ENCODE assay signal across 12 cellular contexts in genomic region chr1:180310095-180310494, GRCh38.
DNase-seq lines count a peak whose midpoint lies in the region; ATAC-seq, FAIRE-seq and TF ChIP-seq lines count a peak whose summit lies in the region.
"Had no signal": no experiment of that assay in that cellular context is flagged by ENCODE, and none has a peak within 500 bp of the region (broad histone marks: within the 10 kb centered on the region; RNA-seq: fewer than 3 reads in every experiment).

No MANE protein-coding gene starts in this region.

- H3K27me3 ChIP-seq in MG63: no peaks in the 10 kb centered on the region
- no peaks in the 10 kb centered on the region for H3K27me3 ChIP-seq in GM12878 (replicated peaks in 1 of 2; ENCODE audit: control insufficient read depth in 2 of 2, insufficient read depth in 2 of 2, low read length in 1 of 2)
- no peaks in the 10 kb centered on the region for H3K27me3 ChIP-seq in heart right ventricle
- H3K27me3 ChIP-seq: upper lobe of right lung had no signal

- H3K36me3 ChIP-seq in MG63 (peaks cover 9% of the 10 kb centered on the region), GM12878 (ENCODE audit: control insufficient read depth in 2 of 2, insufficient read depth in 2 of 2, low read length in 1 of 2) (no peaks in the 10 kb centered on the region; a peak in 1 of 4 replicates), heart right ventricle (peaks cover 0 to 9% (median 0%) of the 10 kb centered on the region in 9 donors)
- H3K36me3 ChIP-seq: upper lobe of right lung had no signal

- H3K4me1 Mint-ChIP-seq in activated naive CD8-positive, alpha-beta T cell treated with anti-CD3 and anti-CD28 coated beads for 36 hours: peaks cover 1% of the 10 kb centered on the region
- H3K4me1 Mint-ChIP-seq: activated naive CD4-positive, alpha-beta T cell treated with anti-CD3 and anti-CD28 coated beads, Interleukin-2, amount 10 ng/mL, durations not matched to agents 7 days and 5 days; immature natural killer cell had no signal

- no TSS peak for BruUV-seq in GM12878 (replicated peaks; lab: Mats Ljungman, UMichigan)

- H2AFZ ChIP-seq in GM12878 (ENCODE audit: control insufficient read depth, low read depth, low read length): no peak overlapping the region

- H3K4me3 ChIP-seq in AG10803 (ENCODE audit: low read length) (no peak overlapping the region), MG63 (no peak overlapping the region), GM12878 (no peak overlapping the region), heart right ventricle (no peak overlapping the region)
- H3K4me3 ChIP-seq: upper lobe of right lung had no signal

- POLR2A ChIA-PET in GM12878 (lab: Charles Lee): interaction anchor here (0.6 kb wide), 1 partner anchor 815 kb away, joined by 3 read pairs; no protein-coding TSS in a partner anchor

- TF ChIP-seq EP300 in GM12878 (IDR thresholded peaks at IDR 0.05; ENCODE audit: borderline replicate concordance in 1 of 2, control insufficient read depth in 1 of 2, low read depth in 2 of 2, low read length in 2 of 2): no peak

- H3K4me3 Mint-ChIP-seq in activated naive CD8-positive, alpha-beta T cell treated with anti-CD3 and anti-CD28 coated beads for 36 hours: no peak overlapping the region
- H3K4me3 Mint-ChIP-seq: activated naive CD4-positive, alpha-beta T cell treated with anti-CD3 and anti-CD28 coated beads, Interleukin-2, amount 10 ng/mL, durations not matched to agents 7 days and 5 days; immature natural killer cell had no signal

- no peak overlapping the region for H3K9ac ChIP-seq in GM12878 (ENCODE audit: control insufficient read depth, insufficient read depth, low read length)

- ATAC-seq in GM12878 (no peak), heart right ventricle (no peak)
- ATAC-seq: upper lobe of right lung had no signal

- no peak for TF ChIP-seq RAD21 in GM12878 (IDR thresholded peaks at IDR 0.05; ENCODE audit: insufficient read depth, low read depth, low read length)

- H3K27ac ChIP-seq in GM12878 (ENCODE audit: control insufficient read depth, insufficient read depth): no peak overlapping the region
- no peak overlapping the region for H3K27ac ChIP-seq in heart right ventricle
- H3K27ac ChIP-seq: upper lobe of right lung had no signal

- TF ChIP-seq CTCF in AG10803 (conservative IDR thresholded peaks at IDR 0.05; ENCODE audit: low read length) (no peak), GM12878 (IDR thresholded peaks at IDR 0.05 in 2 of 3, conservative IDR thresholded peaks at IDR 0.05 in 1 of 3; ENCODE audit: control insufficient read depth in 2 of 3, extremely low read depth in 1 of 3, insufficient read depth in 1 of 3, low read depth in 3 of 3, low read length in 3 of 3) (no peak), heart right ventricle (IDR thresholded peaks at IDR 0.05) (no peak)

- FAIRE-seq in GM12878 (lab: Jason Lieb, UNC): no peak

- no peak overlapping the region for H3K27ac Mint-ChIP-seq in activated naive CD8-positive, alpha-beta T cell treated with anti-CD3 and anti-CD28 coated beads for 36 hours
- H3K27ac Mint-ChIP-seq: activated naive CD4-positive, alpha-beta T cell treated with anti-CD3 and anti-CD28 coated beads, Interleukin-2, amount 10 ng/mL, durations not matched to agents 7 days and 5 days; immature natural killer cell had no signal

- CTCF ChIA-PET in GM12878 (lab: Yijun Ruan, JAX): interaction anchor here (2.1 kb wide), 1 partner anchor 57 kb away, joined by 6 read pairs; no protein-coding TSS in a partner anchor

- intact Hi-C loops in GM12878 (cut with micrococcal nuclease; ENCODE audit: unreplicated experiment): no loop called here
- intact Hi-C loops in heart right ventricle (cut with DNase I): no loop called here

- H3K9me3 ChIP-seq in MG63 (peaks cover 3% of the 10 kb centered on the region; the same call in 1 of the 2 replicates), GM12878 (replicated peaks; ENCODE audit: control insufficient read depth, insufficient read depth, low read length) (no peaks in the 10 kb centered on the region; the same call in 2 of the 3 replicates), heart right ventricle (peaks cover 0 to 13% (median 0%) of the 10 kb centered on the region in 11 donors)
- H3K9me3 ChIP-seq: upper lobe of right lung had no signal

- H3K27me3 Mint-ChIP-seq in activated naive CD8-positive, alpha-beta T cell treated with anti-CD3 and anti-CD28 coated beads for 36 hours: no peaks in the 10 kb centered on the region
- H3K27me3 Mint-ChIP-seq: activated naive CD4-positive, alpha-beta T cell treated with anti-CD3 and anti-CD28 coated beads, Interleukin-2, amount 10 ng/mL, durations not matched to agents 7 days and 5 days had no signal

- SMC1A ChIA-PET in GM12878 (lab: Charles Lee; ENCODE audit: uncharacterized antibody, unreplicated experiment): interaction anchor here (0.6 to 1.7 kb wide), 2 partner anchors 17 to 151 kb away, joined by 3 read pairs; no protein-coding TSS in a partner anchor

- RAD21 ChIA-PET in GM12878 (lab: Charles Lee; ENCODE audit: unreplicated experiment): no interaction called here

- H3K9me3 Mint-ChIP-seq in activated naive CD8-positive, alpha-beta T cell treated with anti-CD3 and anti-CD28 coated beads for 36 hours: peaks cover 10% of the 10 kb centered on the region

- H3K36me3 Mint-ChIP-seq in activated naive CD8-positive, alpha-beta T cell treated with anti-CD3 and anti-CD28 coated beads for 36 hours: peaks cover 48% of the 10 kb centered on the region

- H3K4me1 ChIP-seq in GM12878 (ENCODE audit: control insufficient read depth, insufficient read depth, low read length) (no peaks in the 10 kb centered on the region), heart right ventricle (peaks cover 0 to 8% (median 0%) of the 10 kb centered on the region in 9 donors)
- H3K4me1 ChIP-seq: upper lobe of right lung had no signal

- no peaks in the 10 kb centered on the region for H3K79me2 ChIP-seq in GM12878 (ENCODE audit: control insufficient read depth, insufficient read depth, low read length)

- 90% methylated on average over 3 of the region's 3 CpGs for WGBS in GM12878 (ENCODE audit: insufficient coverage, insufficient replicate concordance, low lambda C conversion rate, missing lambda C conversion rate)
- 92 to 97% methylated on average over 3 of the region's 3 CpGs for WGBS in heart right ventricle, 2 donors

- in situ Hi-C loops in GM12878 (cut with MboI): no loop called here

- H3K4me2 ChIP-seq in GM12878 (ENCODE audit: control insufficient read depth, insufficient read depth): no peak overlapping the region

- no peaks in the 10 kb centered on the region for H4K20me1 ChIP-seq in GM12878 (ENCODE audit: control insufficient read depth, insufficient read depth)

- DNase-seq in AG10803 (ENCODE audit: low read depth) (peak; percentile 46), MG63 (peak; percentile 42), GM12878 (ENCODE audit: low read depth, low spot score) (no peak), kidney tubule cell (ENCODE audit: low spot score) (peak; percentile 50), heart right ventricle (no peak), NCI-H1694 (lab: John Stamatoyannopoulos, UW) (no peak)
- no peak for DNase-seq in activated naive CD8-positive, alpha-beta T cell treated with anti-CD3 and anti-CD28 coated beads for 36 hours
- no peak for DNase-seq in stimulated activated CD4-positive, alpha-beta T cell treated with anti-CD3 and anti-CD28 coated beads, Interleukin-2, amount 100 ng/mL, for 48 hours
- DNase-seq: activated naive CD4-positive, alpha-beta T cell treated with anti-CD3 and anti-CD28 coated beads, Interleukin-2, amount 10 ng/mL, durations not matched to agents 7 days and 5 days; immature natural killer cell; NCI-H774; upper lobe of right lung had no signal

- TF ChIP-seq POLR2A in GM12878 (IDR thresholded peaks at IDR 0.05; ENCODE audit: low read depth, low read length): no peak

TF ChIP-seq in GM12878, 131 proteins besides CTCF, POLR2A, EP300 and RAD21:
- TF ChIP-seq WRNIP1 (IDR thresholded peaks at IDR 0.05; ENCODE audit: borderline replicate concordance, low read depth, low read length) (no peak), BCL3 (IDR thresholded peaks at IDR 0.05; ENCODE audit: borderline replicate concordance, insufficient read depth, low read depth, low read length, poor library complexity, severe bottlenecking) (peak; percentile 26)

Comparison
In these comparisons a context has a peak if more than half of its experiments do, and no peak if none do; other contexts are left out.
1. DNase-seq: peak in AG10803 (single experiment), MG63 (single experiment) and kidney tubule cell (single experiment); none in GM12878 (single experiment), activated naive CD8-positive, alpha-beta T cell treated with anti-CD3 and anti-CD28 coated beads for 36 hours (single experiment), heart right ventricle (0 of 2), stimulated activated CD4-positive, alpha-beta T cell treated with anti-CD3 and anti-CD28 coated beads, Interleukin-2, amount 100 ng/mL, for 48 hours (0 of 2) and NCI-H1694 (single experiment).